27 cellular contexts compared by ENCODE assay signal in genomic region chr14:99416909-99417308, GRCh38.
DNase-seq lines count a peak whose midpoint lies in the region; ATAC-seq, FAIRE-seq and TF ChIP-seq lines count a peak whose summit lies in the region.
"Had no signal": no experiment of that assay in that cellular context is flagged by ENCODE, and none has a peak within 500 bp of the region (broad histone marks: within the 10 kb centered on the region; RNA-seq: fewer than 3 reads in every experiment).

No MANE protein-coding gene starts in this region.

- no peak for TF ChIP-seq RAD21 in H1 (IDR thresholded peaks at IDR 0.05 in 1 of 2, conservative IDR thresholded peaks at IDR 0.05 in 1 of 2; ENCODE audit: low read depth in 2 of 2, low read length in 2 of 2)

- no peak for FAIRE-seq in H1 (lab: Jason Lieb, UNC)
- FAIRE-seq: A204.1, GM12891, GM18507 had no signal

- H3K4me1 ChIP-seq in H9 (ENCODE audit: insufficient read depth, low read length): peaks cover 16% of the 10 kb centered on the region; the same call in 1 of the 2 replicates
- peaks cover 6 to 28% (median 17%) of the 10 kb centered on the region in 4 experiments for H3K4me1 ChIP-seq in H1 (replicated peaks in 1 of 4; ENCODE audit: control insufficient read depth in 3 of 4, insufficient read depth in 4 of 4, low read length in 3 of 4)
- H3K4me1 ChIP-seq: BE2C had no signal

- no peak overlapping the region for H2BK20ac ChIP-seq in H9 (ENCODE audit: low read depth, low read length, poor library complexity, severe bottlenecking)
- no peak overlapping the region for H2BK20ac ChIP-seq in H1 (ENCODE audit: low read length)

- H4K8ac ChIP-seq in H9 (replicated peaks; ENCODE audit: insufficient read length, low read depth, low read length): no peak overlapping the region
- no peak overlapping the region for H4K8ac ChIP-seq in H1 (ENCODE audit: extremely low read depth, insufficient read depth, low read length)

- H3K27ac Mint-ChIP-seq in activated T-cell treated with anti-CD3 and anti-CD28 coated beads, Interleukin-2, amount 50 U/mL, for 72 hours: peak overlapping the region; percentile 9
- H3K27ac Mint-ChIP-seq in activated T-cell treated with anti-CD3 and anti-CD28 coated beads, Interleukin-2, amount 50 U/mL, for 24 hours: no peak overlapping the region
- peak overlapping the region in 2 of 3 experiments; percentile 15 to 35; a peak in 2 of 7 replicates for H3K27ac Mint-ChIP-seq in H9
- H3K27ac Mint-ChIP-seq: CD14-positive monocyte; CD4-positive, alpha-beta memory T cell; HFFc6 had no signal

- no peaks in the 10 kb centered on the region for H3K27me3 Mint-ChIP-seq in activated T-cell treated with anti-CD3 and anti-CD28 coated beads, Interleukin-2, amount 50 U/mL, for 72 hours (ENCODE audit: low read depth)
- H3K27me3 Mint-ChIP-seq in activated T-cell treated with anti-CD3 and anti-CD28 coated beads, Interleukin-2, amount 50 U/mL, for 24 hours: no peaks in the 10 kb centered on the region
- no peaks in the 10 kb centered on the region for H3K27me3 Mint-ChIP-seq in H9 (ENCODE audit: low read depth)
- H3K27me3 Mint-ChIP-seq: CD4-positive, alpha-beta memory T cell had no signal

- H3K4me3 ChIP-seq in SK-N-MC: peak overlapping the region; percentile 65
- no peak overlapping the region for H3K4me3 ChIP-seq in H1 (ENCODE audit: extremely low read depth in 1 of 4, insufficient read depth in 2 of 4, low read depth in 3 of 4, low read length in 4 of 4)
- H3K4me3 ChIP-seq in MG63: no peak overlapping the region
- H3K4me3 ChIP-seq: BLaER1 treated with 17β-estradiol and CSF1 and Interleukin-3, amounts not matched to agents 10 nM and 100 nM had no signal

- peaks cover 43% of the 10 kb centered on the region for H3K4me1 Mint-ChIP-seq in activated T-cell treated with anti-CD3 and anti-CD28 coated beads, Interleukin-2, amount 50 U/mL, for 72 hours (ENCODE audit: low read depth)
- peaks cover 32% of the 10 kb centered on the region for H3K4me1 Mint-ChIP-seq in activated T-cell treated with anti-CD3 and anti-CD28 coated beads, Interleukin-2, amount 50 U/mL, for 24 hours (ENCODE audit: low read depth)
- H3K4me1 Mint-ChIP-seq in H9: peaks cover 52 to 55% of the 10 kb centered on the region in 2 experiments

- peaks cover 0 to 3% of the 10 kb centered on the region in 2 donors for H3K36me3 Mint-ChIP-seq in activated T-cell treated with anti-CD3 and anti-CD28 coated beads, Interleukin-2, amount 50 U/mL, for 72 hours (ENCODE audit: insufficient read depth in 2 of 2)
- peaks cover 32% of the 10 kb centered on the region for H3K36me3 Mint-ChIP-seq in activated T-cell treated with anti-CD3 and anti-CD28 coated beads, Interleukin-2, amount 50 U/mL, for 24 hours (ENCODE audit: low read depth)
- no peaks in the 10 kb centered on the region; a peak in 2 of 7 replicates for H3K36me3 Mint-ChIP-seq in H9 (ENCODE audit: insufficient read depth in 1 of 3, low read depth in 3 of 3)

- H3K9ac ChIP-seq in H9 (ENCODE audit: extremely low read depth, insufficient read length, low read length): no peak overlapping the region
- peak overlapping the region; percentile 55 for H3K9ac ChIP-seq in SK-N-MC (ENCODE audit: insufficient read length)
- no peak overlapping the region for H3K9ac ChIP-seq in H1 (replicated peaks in 1 of 4; ENCODE audit: extremely low read depth in 1 of 4, low read depth in 3 of 4, low read length in 3 of 4)
- H3K9ac ChIP-seq: BLaER1 treated with 17β-estradiol and CSF1 and Interleukin-3, amounts not matched to agents 10 nM and 100 nM had no signal

- no peak for TF ChIP-seq EP300 in H1 (IDR thresholded peaks at IDR 0.05; ENCODE audit: borderline replicate concordance in 1 of 2, low read depth in 2 of 2, low read length in 2 of 2)

- no peak overlapping the region for H2BK15ac ChIP-seq in H9 (ENCODE audit: low read depth, low read length)
- no peak overlapping the region for H2BK15ac ChIP-seq in H1 (ENCODE audit: low read length)

- no peak for TF ChIP-seq CTCF in H9 (conservative IDR thresholded peaks at IDR 0.05)
- TF ChIP-seq CTCF in H1 (IDR thresholded peaks at IDR 0.05; ENCODE audit: control extremely low read depth in 1 of 3, insufficient read depth in 1 of 3, low read depth in 1 of 3, low read length in 3 of 3): no peak

- H3K9me3 ChIP-seq in H9 (ENCODE audit: control insufficient read depth, low read depth, low read length) (no peaks in the 10 kb centered on the region), SK-N-MC (ENCODE audit: low read depth, low read length) (no peaks in the 10 kb centered on the region), H1 (ENCODE audit: insufficient read depth in 2 of 2, low read depth in 1 of 2, low read length in 1 of 2) (no peaks in the 10 kb centered on the region), MG63 (no peaks in the 10 kb centered on the region)
- H3K9me3 ChIP-seq: BE2C; BLaER1 treated with 17β-estradiol and CSF1 and Interleukin-3, amounts not matched to agents 10 nM and 100 nM had no signal

- H3K23me2 ChIP-seq in H9 (ENCODE audit: insufficient read length, low read depth, low read length, poor library complexity, severe bottlenecking) (no peaks in the 10 kb centered on the region), H1 (ENCODE audit: low read depth, low read length) (no peaks in the 10 kb centered on the region)

- no peak overlapping the region for H4K91ac ChIP-seq in H9 (ENCODE audit: insufficient read length, low read depth, low read length)
- H4K91ac ChIP-seq in H1 (replicated peaks; ENCODE audit: insufficient read length, low read length): no peak overlapping the region

- no peak overlapping the region for H3K23ac ChIP-seq in H9 (ENCODE audit: insufficient read length, low read depth, low read length)
- no peak overlapping the region for H3K23ac ChIP-seq in H1 (ENCODE audit: insufficient read length)

- H2BK12ac ChIP-seq in H9 (ENCODE audit: insufficient read length, low read depth, low read length) (no peak overlapping the region), H1 (ENCODE audit: low read depth, low read length) (no peak overlapping the region)

- H2AFZ ChIP-seq in H9 (ENCODE audit: low read length) (no peak overlapping the region), H1 (ENCODE audit: low read length) (no peak overlapping the region)

- no peaks in the 10 kb centered on the region for H3K9me3 Mint-ChIP-seq in activated T-cell treated with anti-CD3 and anti-CD28 coated beads, Interleukin-2, amount 50 U/mL, for 72 hours
- H3K9me3 Mint-ChIP-seq in activated T-cell treated with anti-CD3 and anti-CD28 coated beads, Interleukin-2, amount 50 U/mL, for 24 hours: no peaks in the 10 kb centered on the region
- no peaks in the 10 kb centered on the region for H3K9me3 Mint-ChIP-seq in H9
- H3K9me3 Mint-ChIP-seq: CD14-positive monocyte; CD4-positive, alpha-beta memory T cell; HFFc6 had no signal

- H2BK120ac ChIP-seq in H9 (ENCODE audit: low read depth, low read length, poor library complexity, severe bottlenecking): no peak overlapping the region
- H2BK120ac ChIP-seq in H1 (replicated peaks; ENCODE audit: low read depth, low read length): no peak overlapping the region

- POLR2A ChIA-PET in H1 (lab: Charles Lee; ENCODE audit: partially characterized antibody): no interaction called here

- no CpG with 5 or more reads among the region's 5 CpGs for WGBS in H9 (ENCODE audit: extremely low coverage, insufficient read length, low lambda C conversion rate)
- WGBS in H1 (ENCODE audit: extremely low coverage in 1 of 2, insufficient coverage in 1 of 2, insufficient read length in 1 of 2, insufficient replicate concordance in 2 of 2, low coverage in 1 of 2, low lambda C conversion rate in 2 of 2, missing lambda C conversion rate in 1 of 2), 2 experiments: 91% methylated on average over 5 of the region's 5 CpGs; no CpG with 5 or more reads in 1 of the 2 experiments

- CTCF ChIA-PET in H1 (lab: Charles Lee; ENCODE audit: partially characterized antibody): interaction anchor here (0.5 to 15.0 kb wide), 8 partner anchors 9 to 127 kb away, joined by 3 to 447 read pairs (median 6); no protein-coding TSS in a partner anchor

- H3K4me3 Mint-ChIP-seq in activated T-cell treated with anti-CD3 and anti-CD28 coated beads, Interleukin-2, amount 50 U/mL, for 72 hours: no peak overlapping the region
- no peak overlapping the region for H3K4me3 Mint-ChIP-seq in activated T-cell treated with anti-CD3 and anti-CD28 coated beads, Interleukin-2, amount 50 U/mL, for 24 hours
- no peak overlapping the region for H3K4me3 Mint-ChIP-seq in H9
- H3K4me3 Mint-ChIP-seq: CD14-positive monocyte; CD4-positive, alpha-beta memory T cell; HFFc6 had no signal

- no peaks in the 10 kb centered on the region for H4K20me1 ChIP-seq in H9 (ENCODE audit: control insufficient read depth, insufficient read depth, insufficient read length)
- H4K20me1 ChIP-seq in H1 (replicated peaks in 1 of 2; ENCODE audit: control insufficient read depth in 1 of 2, insufficient read depth in 2 of 2, low read length in 2 of 2): no peaks in the 10 kb centered on the region

- H3K18ac ChIP-seq in H9 (ENCODE audit: insufficient read length, low read depth, low read length): no peak overlapping the region
- H3K18ac ChIP-seq in H1 (ENCODE audit: extremely low read depth, low read length): no peak overlapping the region

- H3T11ph ChIP-seq in H9 (ENCODE audit: low read length): no peak overlapping the region

- H3K56ac ChIP-seq in H9 (ENCODE audit: insufficient read length, low read depth, low read length): no peak overlapping the region
- H3K56ac ChIP-seq in H1 (replicated peaks; ENCODE audit: insufficient read length, low read depth, low read length): no peak overlapping the region

- no peak overlapping the region for H3K14ac ChIP-seq in H9 (ENCODE audit: insufficient read depth, low read length)
- H3K14ac ChIP-seq in H1 (ENCODE audit: insufficient read length): no peak overlapping the region

- ATAC-seq in activated T-cell treated with anti-CD3 and anti-CD28 coated beads, Interleukin-2, amount 50 U/mL, for 72 hours (replicated peaks in 1 of 2): no peak
- no peak for ATAC-seq in HG02970 (IDR thresholded peaks at IDR 0.05; ENCODE audit: low FRiP score, unreplicated experiment)
- ATAC-seq: HCT116 had no signal

- DNase-seq in activated T-cell treated with anti-CD3 and anti-CD28 coated beads, Interleukin-2, amount 50 U/mL, for 72 hours: no peak
- DNase-seq in activated T-cell treated with anti-CD3 and anti-CD28 coated beads, Interleukin-2, amount 50 U/mL, for 24 hours: no peak
- DNase-seq in H9 (no peak), SK-N-MC (ENCODE audit: low read depth, low spot score) (no peak), H1 (ENCODE audit: low read depth in 1 of 2, low spot score in 2 of 2) (no peak), CD1c-positive myeloid dendritic cell (ENCODE audit: extremely low spot score) (no peak), MG63 (no peak)
- DNase-seq: ACHN; AML-193; BE2C; Calu3; CD4-positive, alpha-beta memory T cell; COR-L47; DMS53; DMS79 treated with DMSO at 0.1 percent for 48 hours; GF-D8; GOT3; H7; HFFc6 had no signal

- H4K5ac ChIP-seq in H9 (ENCODE audit: insufficient read length, low read depth, low read length): no peak overlapping the region
- H4K5ac ChIP-seq in H1 (ENCODE audit: insufficient read length, low read depth, low read length): no peak overlapping the region

- H3K4ac ChIP-seq in H9 (ENCODE audit: low read depth, low read length) (no peak overlapping the region), H1 (replicated peaks; ENCODE audit: insufficient read length, low read depth, low read length) (no peak overlapping the region)

- no peaks in the 10 kb centered on the region for H3K27me3 ChIP-seq in H9 (ENCODE audit: insufficient read depth, low read length)
- H3K27me3 ChIP-seq in H1 (replicated peaks in 1 of 4; ENCODE audit: control insufficient read depth in 3 of 4, extremely low read depth in 1 of 4, insufficient read depth in 3 of 4, low read length in 3 of 4): no peaks in the 10 kb centered on the region
- H3K27me3 ChIP-seq in MG63: no peaks in the 10 kb centered on the region
- H3K27me3 ChIP-seq: BE2C; BLaER1 treated with 17β-estradiol and CSF1 and Interleukin-3, amounts not matched to agents 10 nM and 100 nM had no signal

- H2BK5ac ChIP-seq in H9 (ENCODE audit: insufficient read length, low read length) (no peak overlapping the region), H1 (ENCODE audit: low read depth, low read length) (no peak overlapping the region)

- H3K79me1 ChIP-seq in H9 (ENCODE audit: insufficient read depth, low read depth, low read length, poor library complexity, severe bottlenecking): no peaks in the 10 kb centered on the region
- H3K79me1 ChIP-seq in H1 (ENCODE audit: low read depth, low read length): no peaks in the 10 kb centered on the region

- H3K4me2 ChIP-seq in H9 (ENCODE audit: insufficient read depth, insufficient read length, low read length): no peak overlapping the region
- no peak overlapping the region for H3K4me2 ChIP-seq in H1 (ENCODE audit: insufficient read depth in 1 of 2, low read depth in 2 of 2, low read length in 2 of 2)
- H3K4me2 ChIP-seq: BLaER1 treated with 17β-estradiol and CSF1 and Interleukin-3, amounts not matched to agents 10 nM and 100 nM had no signal

- H3K27ac ChIP-seq in H9 (ENCODE audit: insufficient read length, low read depth, low read length): no peak overlapping the region
- H3K27ac ChIP-seq in SK-N-MC: peak overlapping the region; percentile 97
- no peak overlapping the region for H3K27ac ChIP-seq in H1 (ENCODE audit: low read depth, low read length)
- H3K27ac ChIP-seq: 22Rv1; BLaER1 treated with 17β-estradiol and CSF1 and Interleukin-3, amounts not matched to agents 10 nM and 100 nM had no signal

- H3K79me2 ChIP-seq in H9 (ENCODE audit: insufficient read depth, low read length): no peaks in the 10 kb centered on the region
- 0 out of 4 replicates have a peak, but pooled peaks cover 0 to 4% of the 10 kb centered on the region in 2 experiments for H3K79me2 ChIP-seq in H1 (ENCODE audit: control insufficient read depth in 1 of 2, insufficient read depth in 2 of 2, low read length in 2 of 2)

- H2AK5ac ChIP-seq in H9 (ENCODE audit: insufficient read length, low read length) (no peak overlapping the region), H1 (ENCODE audit: low read depth, low read length) (no peak overlapping the region)

- H3K36me3 ChIP-seq in SK-N-MC (ENCODE audit: insufficient read depth, low read length): peaks cover 6% of the 10 kb centered on the region; the same call in 1 of the 2 replicates
- no peaks in the 10 kb centered on the region for H3K36me3 ChIP-seq in H1 (ENCODE audit: control insufficient read depth in 2 of 4, insufficient read depth in 4 of 4, low read length in 3 of 4)
- H3K36me3 ChIP-seq in MG63: no peaks in the 10 kb centered on the region
- H3K36me3 ChIP-seq: BE2C had no signal

- TF ChIP-seq POLR2A in H1 (IDR thresholded peaks at IDR 0.05; ENCODE audit: control extremely low read depth in 1 of 2, low read depth in 2 of 2, low read length in 2 of 2): no peak
